Comparison of ENCODE assay signal across 26 cellular contexts in the genomic region with DNA sequence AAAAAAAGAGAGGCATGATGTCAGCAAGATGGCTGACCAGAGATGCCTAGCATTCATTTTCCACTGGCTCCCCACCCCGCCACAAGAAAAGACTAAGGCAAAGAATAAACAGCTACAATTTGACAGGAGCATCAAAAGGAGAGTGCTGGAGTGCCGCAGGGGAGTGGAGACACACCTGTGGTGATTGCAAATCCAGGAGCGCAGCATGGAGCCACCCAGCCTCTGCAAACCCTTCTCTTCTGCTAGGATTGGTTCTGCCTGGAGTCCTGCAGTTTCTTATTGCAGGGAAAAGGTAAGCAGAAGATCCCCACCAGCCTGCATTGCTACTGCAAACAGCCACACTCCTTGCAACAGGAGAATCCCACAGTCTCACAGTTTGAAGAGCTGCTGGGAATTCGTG. TPM values are rescaled to one million over a fixed set of nuclear protein-coding genes. Genes with fewer than 3 reads are reported as not detected.
"Had no signal": no experiment of that assay in that cellular context is flagged by ENCODE, and none has a peak within 500 bp of the region (broad histone marks: within the 10 kb centered on the region; RNA-seq: fewer than 3 reads in every experiment).

No MANE protein-coding gene starts in this region.

- H3K4me3 Mint-ChIP-seq: naive thymus-derived CD8-positive, alpha-beta T cell had no signal

- H3K4me1 Mint-ChIP-seq: naive thymus-derived CD8-positive, alpha-beta T cell had no signal

- H3K4me3 ChIP-seq: dorsolateral prefrontal cortex, heart left ventricle, mucosa of descending colon, right atrium auricular region, tibial artery, upper lobe of left lung, uterus had no signal

- H3K36me3 ChIP-seq: heart left ventricle, right atrium auricular region, tibial artery, upper lobe of left lung, uterus had no signal

- DNase-seq: cortex of kidney; dorsolateral prefrontal cortex; effector CD8-positive, alpha-beta T cell; heart left ventricle; hippocampal formation; kidney glomerular epithelial cell; mammary epithelial cell; mucosa of descending colon; naive thymus-derived CD8-positive, alpha-beta T cell; posterior cingulate gyrus; small intestine; stimulated activated CD4-positive, alpha-beta T cell treated with anti-CD3 and anti-CD28 coated beads, Interleukin-2, amount 100 ng/mL, for 48 hours; stimulated activated naive CD8-positive, alpha-beta T cell treated with anti-CD3 and anti-CD28 coated beads, Interleukin-15, Interleukin-2, amounts not matched to agents 100 U/mL and 50 U/mL, for 24 hours; tibial artery; upper lobe of left lung; uterus had no signal

- H3K27ac Mint-ChIP-seq: naive thymus-derived CD8-positive, alpha-beta T cell had no signal

- H3K27ac ChIP-seq: dorsolateral prefrontal cortex, heart left ventricle, right atrium auricular region, tibial artery, upper lobe of left lung, uterus had no signal

- ATAC-seq: esophagus mucosa; mucosa of descending colon; naive thymus-derived CD8-positive, alpha-beta T cell; stimulated activated naive CD8-positive, alpha-beta T cell treated with anti-CD3 and anti-CD28 coated beads, Interleukin-15, Interleukin-2, amounts not matched to agents 100 U/mL and 50 U/mL, for 24 hours had no signal

- H3K27me3 ChIP-seq: dorsolateral prefrontal cortex, heart left ventricle, right atrium auricular region, tibial artery, upper lobe of left lung, uterus had no signal

- H3K4me1 ChIP-seq: heart left ventricle, right atrium auricular region, tibial artery, upper lobe of left lung, uterus had no signal

- H3K9me3 ChIP-seq: uterus had no signal

RNA-seq across cellular contexts. Expression of a gene that starts 26.1 kb away (rescaled TPM):
- total RNA-seq: esophagus mucosa; fibroblast of lung; frontal cortex; glomerular endothelial cell; liver; mammary epithelial cell; mesenteric fat pad; naive thymus-derived CD8-positive, alpha-beta T cell; osteocyte; right atrium auricular region; temporal lobe; upper lobe of left lung; uterus had no signal
- polyA plus RNA-seq: fibroblast of lung; liver; mammary epithelial cell; naive thymus-derived CD8-positive, alpha-beta T cell; neural cell; small intestine had no signal

RNA-seq across cellular contexts. Expression of a gene that starts 45.4 kb away (rescaled TPM):
- polyA plus RNA-seq: mammary epithelial cell had no signal
